1 cellular context compared by ENCODE assay signal in genomic region chr19:1859319-1859718, GRCh38.
A peak's percentile ranks its signal among the peaks of the same experiment; 100 is the strongest.
TF ChIP-seq lines count a peak whose summit lies in the region.

No MANE protein-coding gene starts in this region.

TF ChIP-seq in H1, 55 proteins besides CTCF, POLR2A, EP300 and RAD21:
- TF ChIP-seq SRF (IDR thresholded peaks at IDR 0.05; ENCODE audit: low read depth, low read length) (peak; percentile 3; the same call in 1 of the 2 replicates), POU5F1 (IDR thresholded peaks at IDR 0.05; ENCODE audit: low read depth, low read length) (no peak)
